1 cellular context compared by ENCODE assay signal in the genomic region with DNA sequence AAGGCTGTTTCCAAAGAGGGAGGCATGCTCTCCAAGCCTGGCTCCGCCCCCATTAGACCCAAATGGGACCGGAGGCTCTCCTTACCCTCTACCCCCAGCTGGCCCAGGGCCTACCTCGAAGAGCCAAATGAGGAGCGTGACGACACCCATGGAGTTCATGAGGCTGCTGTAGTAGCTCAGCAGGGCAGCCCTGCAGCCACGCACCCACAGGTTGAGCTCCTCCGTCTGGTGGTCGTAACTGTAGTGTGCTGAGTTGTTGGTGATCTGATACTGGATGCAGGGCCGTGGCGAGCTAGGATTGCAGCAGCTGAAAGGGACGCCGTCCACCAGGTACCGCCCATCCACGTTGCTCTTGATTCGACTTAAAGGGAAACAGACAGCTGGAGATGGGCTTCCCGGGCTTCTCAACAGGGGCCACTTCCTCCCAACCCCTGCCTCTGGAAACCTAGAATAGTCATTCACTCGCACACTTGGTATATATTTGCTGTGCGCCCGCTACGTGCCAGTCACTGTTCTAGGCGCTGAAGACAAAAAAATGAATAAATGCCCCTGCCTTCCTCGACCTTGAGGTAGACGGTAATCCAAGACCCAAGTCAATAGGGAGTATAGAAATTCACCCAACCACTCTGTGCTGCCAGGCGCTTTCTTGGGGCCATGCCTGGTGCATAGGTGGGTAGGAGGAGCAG.
A peak's percentile ranks its signal among the peaks of the same experiment; 100 is the strongest.
TF ChIP-seq lines count a peak whose summit lies in the region.

No MANE protein-coding gene starts in this region.

TF ChIP-seq in H1, 55 proteins besides CTCF, POLR2A, EP300 and RAD21 (continued from another document):
- TF ChIP-seq, protein P1, sequence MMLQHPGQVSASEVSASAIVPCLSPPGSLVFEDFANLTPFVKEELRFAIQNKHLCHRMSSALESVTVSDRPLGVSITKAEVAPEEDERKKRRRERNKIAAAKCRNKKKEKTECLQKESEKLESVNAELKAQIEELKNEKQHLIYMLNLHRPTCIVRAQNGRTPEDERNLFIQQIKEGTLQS (IDR thresholded peaks at IDR 0.05; ENCODE audit: insufficient read depth, low read depth, low read length): no peak
- peak; percentile 78; the same call in 1 of the 2 replicates for TF ChIP-seq POLR2AphosphoS5 (IDR thresholded peaks at IDR 0.05; ENCODE audit: low read depth, low read length)
- TF ChIP-seq TBP (IDR thresholded peaks at IDR 0.05; ENCODE audit: low read depth, low read length): peak; percentile 66
